Comparison of ENCODE assay signal across 18 cellular contexts in the genomic region with DNA sequence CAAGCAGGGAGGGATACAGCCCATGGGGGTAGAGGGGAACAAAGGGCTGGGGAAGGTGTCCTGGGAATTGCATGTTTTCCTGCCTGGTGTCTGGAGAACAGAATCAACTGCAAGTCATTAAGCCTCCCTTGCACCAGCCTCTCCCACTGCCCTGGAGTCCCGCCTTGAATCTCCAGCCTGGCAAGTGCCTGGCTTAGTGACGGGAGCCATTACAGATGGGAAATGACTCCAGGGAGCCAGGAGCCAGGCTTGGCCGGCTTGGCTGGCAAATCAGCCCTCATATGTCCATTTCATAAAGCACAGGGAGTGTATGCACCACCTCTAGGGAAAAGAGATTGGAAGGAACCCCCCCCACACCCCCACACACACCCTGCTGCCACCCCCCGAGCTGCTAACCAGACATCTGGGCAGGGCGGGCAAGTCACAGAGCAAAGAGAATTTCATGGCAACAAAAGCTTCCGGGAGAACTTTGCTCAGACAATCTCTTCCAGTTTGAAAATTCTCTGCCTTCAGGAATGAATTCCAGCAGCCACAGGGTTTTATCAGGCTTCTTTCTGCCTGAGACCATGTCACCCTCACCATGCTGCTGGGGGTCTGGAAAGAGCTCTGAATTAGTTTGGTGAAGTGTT.
DNase-seq lines count a peak whose midpoint lies in the region; ATAC-seq, FAIRE-seq and TF ChIP-seq lines count a peak whose summit lies in the region.
"Had no signal": no experiment of that assay in that cellular context is flagged by ENCODE, and none has a peak within 500 bp of the region (broad histone marks: within the 10 kb centered on the region; RNA-seq: fewer than 3 reads in every experiment).

No MANE protein-coding gene starts in this region.

- no peak overlapping the region for H3K4me2 ChIP-seq in mesendoderm (ENCODE audit: low read length)
- H3K4me2 ChIP-seq: A549 had no signal

- H3K27ac ChIP-seq in colonic mucosa (no peak overlapping the region), mesendoderm (ENCODE audit: low read depth, low read length) (no peak overlapping the region), small intestine (ENCODE audit: low read depth in 1 of 2, low read length in 1 of 2) (peak overlapping the region in 1 of 2 donors; percentile 47), aorta (ENCODE audit: low read depth in 1 of 2, low read length in 2 of 2) (peak overlapping the region; percentile 39 to 78)
- H3K27ac ChIP-seq: A549 had no signal

- peak overlapping the region; percentile 54 for H3K18ac ChIP-seq in mesendoderm (ENCODE audit: low read length)

- TF ChIP-seq CTCF in colonic mucosa (IDR thresholded peaks at IDR 0.05) = no peak

- no peak overlapping the region for H2BK120ac ChIP-seq in mesendoderm (ENCODE audit: low read depth, low read length)

- H3K79me2 ChIP-seq in mesendoderm (ENCODE audit: control insufficient read depth, insufficient read depth, low read length) = no peaks in the 10 kb centered on the region

- no peaks in the 10 kb centered on the region for H3K79me1 ChIP-seq in mesendoderm (ENCODE audit: low read length)

- no peaks in the 10 kb centered on the region for H3K36me3 ChIP-seq in colonic mucosa
- H3K36me3 ChIP-seq in mesendoderm (ENCODE audit: control insufficient read depth, insufficient read depth, low read length) = no peaks in the 10 kb centered on the region
- no peaks in the 10 kb centered on the region for H3K36me3 ChIP-seq in small intestine (ENCODE audit: control insufficient read depth in 2 of 2, insufficient read depth in 2 of 2, low read length in 2 of 2)
- no peaks in the 10 kb centered on the region for H3K36me3 ChIP-seq in aorta (ENCODE audit: control insufficient read depth in 1 of 2, insufficient read depth in 2 of 2, low read length in 1 of 2)

- H3K9me3 ChIP-seq in colonic mucosa = no peaks in the 10 kb centered on the region
- H3K9me3 ChIP-seq in small intestine (ENCODE audit: control insufficient read depth, low read depth) = no peaks in the 10 kb centered on the region
- H3K9me3 ChIP-seq in aorta (ENCODE audit: control insufficient read depth, low read length) = no peaks in the 10 kb centered on the region
- H3K9me3 ChIP-seq: A549 had no signal

- no peak overlapping the region for H4K5ac ChIP-seq in mesendoderm (ENCODE audit: low read length)

- H3K9ac ChIP-seq in colonic mucosa (ENCODE audit: low read depth in 2 of 2, low read length in 2 of 2) = no peak overlapping the region
- no peak overlapping the region for H3K9ac ChIP-seq in mesendoderm (ENCODE audit: low read length)

- ATAC-seq in aorta (ENCODE audit: low FRiP score) (no peak), GM18498 (IDR thresholded peaks at IDR 0.05; ENCODE audit: unreplicated experiment) (no peak)
- ATAC-seq: A549, HCT116, Right ventricle myocardium inferior had no signal

- no peak overlapping the region for H2BK5ac ChIP-seq in mesendoderm (ENCODE audit: low read length)

- peak overlapping the region; percentile 17 for H3K56ac ChIP-seq in mesendoderm (ENCODE audit: low read length)

- intact Hi-C loops in colonic mucosa (cut with DNase I) (no loop called here), aorta (cut with DNase I) (no loop called here)

- no peaks in the 10 kb centered on the region for H3K27me3 ChIP-seq in colonic mucosa
- no peaks in the 10 kb centered on the region for H3K27me3 ChIP-seq in mesendoderm (ENCODE audit: insufficient read depth, low read length, poor library complexity)
- H3K27me3 ChIP-seq in small intestine (ENCODE audit: control insufficient read depth in 2 of 2, insufficient read depth in 2 of 2, low read length in 2 of 2) = no peaks in the 10 kb centered on the region
- no peaks in the 10 kb centered on the region for H3K27me3 ChIP-seq in aorta (ENCODE audit: control insufficient read depth in 1 of 2, insufficient read depth in 2 of 2, low read length in 1 of 2)

- H2AK5ac ChIP-seq in mesendoderm (ENCODE audit: low read length) = no peak overlapping the region

- H3K23ac ChIP-seq in mesendoderm (ENCODE audit: low read length) = no peak overlapping the region

- H2BK15ac ChIP-seq in mesendoderm (replicated peaks; ENCODE audit: low read depth) = no peak overlapping the region

- no peaks in the 10 kb centered on the region for H3K4me1 ChIP-seq in colonic mucosa
- peaks cover 10% of the 10 kb centered on the region for H3K4me1 ChIP-seq in mesendoderm (ENCODE audit: control insufficient read depth, low read depth, low read length)
- H3K4me1 ChIP-seq in small intestine (ENCODE audit: control insufficient read depth in 2 of 2, insufficient read depth in 1 of 2, low read depth in 1 of 2, low read length in 1 of 2) = peaks cover 0 to 7% of the 10 kb centered on the region in 2 donors
- H3K4me1 ChIP-seq in aorta (ENCODE audit: control insufficient read depth in 1 of 2, insufficient read depth in 2 of 2, low read length in 2 of 2) = peaks cover 0 to 6% of the 10 kb centered on the region in 2 donors
- H3K4me1 ChIP-seq: A549 had no signal

- DNase-seq in colonic mucosa (peak; percentile 33), mesendoderm (no peak), small intestine (peak; percentile 59), aorta (peak in 1 of 2 donors; percentile 59), LoVo (ENCODE audit: low spot score) (no peak)
- no peak for DNase-seq in stimulated activated CD4-positive, alpha-beta T cell treated with anti-CD3 and anti-CD28 coated beads, Interleukin-2, amount 100 ng/mL, for 48 hours
- DNase-seq: EL, Karpas-422, NCI-H1417 treated with DMSO at 0.1 percent for 48 hours, NCI-H187, NCI-H2107, NCI-H446 treated with DMSO at 0.1 percent for 48 hours, NCI-H526 treated with DMSO at 0.1 percent for 48 hours had no signal

- FAIRE-seq in small intestine (lab: Jason Lieb, UNC) = no peak
- FAIRE-seq: A549, H1 had no signal

- no CpG with 5 or more reads among the region's 6 CpGs for WGBS in mesendoderm (ENCODE audit: extremely low coverage, insufficient coverage, low lambda C conversion rate)
- 18 to 59% (median 51%) methylated on average over 6 of the region's 6 CpGs for WGBS in small intestine, 3 donors
- 3 to 4% methylated on average over 6 of the region's 6 CpGs for WGBS in aorta, 2 donors

- H4K8ac ChIP-seq in mesendoderm (ENCODE audit: low read depth, low read length) = no peak overlapping the region

- H3K4me3 ChIP-seq in colonic mucosa = no peak overlapping the region
- H3K4me3 ChIP-seq in mesendoderm (ENCODE audit: low read length) = no peak overlapping the region
- no peak overlapping the region for H3K4me3 ChIP-seq in small intestine (ENCODE audit: low read depth in 1 of 2, low read length in 2 of 2)
- no peak overlapping the region for H3K4me3 ChIP-seq in aorta (ENCODE audit: low read length in 2 of 2)
- H3K4me3 ChIP-seq: A549 had no signal

- no peak overlapping the region for H3K4ac ChIP-seq in mesendoderm (ENCODE audit: low read depth, low read length)

Comparison
In these comparisons a context has a peak if more than half of its experiments do, and no peak if none do; other contexts are left out.
1. DNase-seq: peak in colonic mucosa (single experiment) and small intestine (single experiment); none in mesendoderm (single experiment), stimulated activated CD4-positive, alpha-beta T cell treated with anti-CD3 and anti-CD28 coated beads, Interleukin-2, amount 100 ng/mL, for 48 hours (0 of 2) and LoVo (single experiment).
2. H3K27ac ChIP-seq: peak in aorta (2 of 2); none in colonic mucosa (single experiment) and mesendoderm (single experiment).